Comparison of ENCODE assay signal across 12 cellular contexts in the genomic region with DNA sequence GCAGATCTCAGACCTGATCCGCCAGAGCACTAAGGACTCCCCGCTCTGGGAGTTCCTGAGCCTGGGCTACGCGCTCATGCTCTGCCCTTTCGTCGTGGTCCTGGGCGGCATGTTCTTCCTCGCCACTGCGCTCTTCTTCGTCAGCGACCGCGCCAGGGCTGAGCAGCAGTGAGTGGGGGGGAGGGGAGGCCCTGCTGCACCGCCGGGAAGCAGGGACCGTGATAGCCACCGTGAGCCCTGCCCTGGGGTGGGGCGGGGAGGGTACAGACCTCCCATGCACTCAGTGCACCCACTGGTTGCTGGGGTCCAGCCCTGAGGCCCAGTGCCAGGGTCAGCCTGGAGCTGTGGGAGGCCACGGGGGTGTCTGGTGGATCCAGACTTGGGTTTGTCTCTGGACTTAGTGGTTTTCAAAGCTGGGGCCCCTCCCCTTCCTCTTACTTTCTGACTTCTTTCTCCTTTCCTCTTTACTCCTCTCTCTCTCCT. TPM values are rescaled to one million over a fixed set of nuclear protein-coding genes. Genes with fewer than 3 reads are reported as not detected.
DNase-seq lines count a peak whose midpoint lies in the region; ATAC-seq, FAIRE-seq and TF ChIP-seq lines count a peak whose summit lies in the region.
"Had no signal": no experiment of that assay in that cellular context is flagged by ENCODE, and none has a peak within 500 bp of the region (broad histone marks: within the 10 kb centered on the region; RNA-seq: fewer than 3 reads in every experiment).

No MANE protein-coding gene starts in this region.

- 79% methylated on average over 19 of the region's 19 CpGs for WGBS in GM12878 (ENCODE audit: insufficient coverage, insufficient replicate concordance, low lambda C conversion rate, missing lambda C conversion rate)

- no peak overlapping the region for H2AFZ ChIP-seq in GM12878 (ENCODE audit: control insufficient read depth, low read depth, low read length)

- in situ Hi-C loops in GM12878 (cut with MboI): no loop called here

- RAD21 ChIA-PET in GM12878 (lab: Charles Lee; ENCODE audit: unreplicated experiment): no interaction called here

- H3K4me3 ChIP-seq in GM12878 (no peak overlapping the region), thoracic aorta (peak overlapping the region; percentile 41)

- no peak overlapping the region for H3K9ac ChIP-seq in GM12878 (ENCODE audit: control insufficient read depth, insufficient read depth, low read length)

- H3K27ac ChIP-seq in GM12878 (ENCODE audit: control insufficient read depth, insufficient read depth): no peak overlapping the region
- peak overlapping the region in 1 of 2 donors; percentile 43 for H3K27ac ChIP-seq in thoracic aorta

- no peaks in the 10 kb centered on the region for H4K20me1 ChIP-seq in GM12878 (ENCODE audit: control insufficient read depth, insufficient read depth)

- intact Hi-C loops in GM12878 (cut with micrococcal nuclease; ENCODE audit: unreplicated experiment): no loop called here
- intact Hi-C loops in activated CD4-positive, alpha-beta memory T cell treated with anti-CD3 and anti-CD28 coated beads for 36 hours (cut with micrococcal nuclease): no loop called here

- DNase-seq in NCI-H82 (lab: John Stamatoyannopoulos, UW): peak; percentile 76
- no peak for DNase-seq in NCI-H82 treated with DMSO at 0.1 percent for 48 hours (lab: John Stamatoyannopoulos, UW; ENCODE audit: unreplicated experiment)
- DNase-seq in GM12878 (ENCODE audit: low read depth, low spot score): no peak
- DNase-seq in left kidney (ENCODE audit: low read depth, low spot score): peak; percentile 69
- no peak for DNase-seq in thoracic aorta (ENCODE audit: low spot score)
- no peak for DNase-seq in activated CD4-positive, alpha-beta memory T cell treated with anti-CD3 and anti-CD28 coated beads for 36 hours
- DNase-seq in DMS153 treated with DMSO at 0.1 percent for 48 hours (lab: John Stamatoyannopoulos, UW; ENCODE audit: unreplicated experiment): no peak
- DNase-seq: activated CD4-positive, alpha-beta T cell treated with anti-CD3 and anti-CD28 coated beads, Interleukin-2, amount 50 U/mL, for 48 hours had no signal

- H3K36me3 Mint-ChIP-seq in activated CD4-positive, alpha-beta memory T cell treated with anti-CD3 and anti-CD28 coated beads for 36 hours: peaks cover 9% of the 10 kb centered on the region

- BruUV-seq in GM12878 (replicated peaks; lab: Mats Ljungman, UMichigan): no TSS peak

- H3K27me3 ChIP-seq in GM12878 (replicated peaks in 1 of 2; ENCODE audit: control insufficient read depth in 2 of 2, insufficient read depth in 2 of 2, low read length in 1 of 2) (no peaks in the 10 kb centered on the region), thoracic aorta (replicated peaks; ENCODE audit: insufficient read depth) (no peaks in the 10 kb centered on the region)

- no peak overlapping the region for H3K27ac Mint-ChIP-seq in activated CD4-positive, alpha-beta memory T cell treated with anti-CD3 and anti-CD28 coated beads for 36 hours

- peak; percentile 55; the same call in 1 of the 2 replicates for TF ChIP-seq POLR2A in GM12878 (IDR thresholded peaks at IDR 0.05; ENCODE audit: low read depth, low read length)

- H3K9me3 ChIP-seq in GM12878 (replicated peaks; ENCODE audit: control insufficient read depth, insufficient read depth, low read length) (no peaks in the 10 kb centered on the region), thoracic aorta (no peaks in the 10 kb centered on the region)

- H3K4me1 ChIP-seq in GM12878 (ENCODE audit: control insufficient read depth, insufficient read depth, low read length) (no peaks in the 10 kb centered on the region), thoracic aorta (ENCODE audit: control insufficient read depth in 1 of 2, low read depth in 2 of 2) (peaks cover 10 to 30% of the 10 kb centered on the region in 2 donors)

- H3K9me3 Mint-ChIP-seq in activated CD4-positive, alpha-beta memory T cell treated with anti-CD3 and anti-CD28 coated beads for 36 hours: no peaks in the 10 kb centered on the region
- H3K9me3 Mint-ChIP-seq: neural crest cell had no signal

- no peak for FAIRE-seq in GM12878 (lab: Jason Lieb, UNC)
- FAIRE-seq: A204.1 had no signal

- POLR2A ChIA-PET in GM12878 (lab: Charles Lee): no interaction called here
- POLR2A ChIA-PET in activated CD4-positive, alpha-beta memory T cell treated with anti-CD3 and anti-CD28 coated beads for 36 hours (lab: Charles Lee): no interaction called here

- TF ChIP-seq EP300 in GM12878 (IDR thresholded peaks at IDR 0.05; ENCODE audit: borderline replicate concordance in 1 of 2, control insufficient read depth in 1 of 2, low read depth in 2 of 2, low read length in 2 of 2): no peak

- TF ChIP-seq CTCF in GM12878 (IDR thresholded peaks at IDR 0.05 in 2 of 3, conservative IDR thresholded peaks at IDR 0.05 in 1 of 3; ENCODE audit: control insufficient read depth in 2 of 3, extremely low read depth in 1 of 3, insufficient read depth in 1 of 3, low read depth in 3 of 3, low read length in 3 of 3): no peak
- TF ChIP-seq CTCF in thoracic aorta (IDR thresholded peaks at IDR 0.05): no peak

- H3K4me3 Mint-ChIP-seq in activated CD4-positive, alpha-beta memory T cell treated with anti-CD3 and anti-CD28 coated beads for 36 hours: no peak overlapping the region
- H3K4me3 Mint-ChIP-seq: neural crest cell had no signal

- SMC1A ChIA-PET in GM12878 (lab: Charles Lee; ENCODE audit: uncharacterized antibody, unreplicated experiment): no interaction called here

- TF ChIP-seq RAD21 in GM12878 (IDR thresholded peaks at IDR 0.05; ENCODE audit: insufficient read depth, low read depth, low read length): no peak

- no peaks in the 10 kb centered on the region for H3K79me2 ChIP-seq in GM12878 (ENCODE audit: control insufficient read depth, insufficient read depth, low read length)

- peaks cover 5% of the 10 kb centered on the region for H3K27me3 Mint-ChIP-seq in activated CD4-positive, alpha-beta memory T cell treated with anti-CD3 and anti-CD28 coated beads for 36 hours

- CTCF ChIA-PET in GM12878 (lab: Yijun Ruan, JAX): interaction anchor here (1.7 kb wide), 1 partner anchor 30 kb away, joined by 4 read pairs; no protein-coding TSS in a partner anchor
- CTCF ChIA-PET in activated CD4-positive, alpha-beta memory T cell treated with anti-CD3 and anti-CD28 coated beads for 36 hours (lab: Charles Lee): no interaction called here

- H3K4me1 Mint-ChIP-seq in activated CD4-positive, alpha-beta memory T cell treated with anti-CD3 and anti-CD28 coated beads for 36 hours (ENCODE audit: low read depth): no peaks in the 10 kb centered on the region

- no peak overlapping the region for H3K4me2 ChIP-seq in GM12878 (ENCODE audit: control insufficient read depth, insufficient read depth)

- H3K36me3 ChIP-seq in GM12878 (ENCODE audit: control insufficient read depth in 2 of 2, insufficient read depth in 2 of 2, low read length in 1 of 2): peaks cover 0 to 19% of the 10 kb centered on the region in 2 experiments; a peak in 3 of 4 replicates
- peaks cover 4% of the 10 kb centered on the region for H3K36me3 ChIP-seq in thoracic aorta

- ATAC-seq in GM12878: no peak; the same call in 2 of the 3 replicates
- no peak for ATAC-seq in thoracic aorta (ENCODE audit: insufficient number of reproducible peaks, low FRiP score, low read depth)
- ATAC-seq in HG03025 (IDR thresholded peaks at IDR 0.05; ENCODE audit: low FRiP score, unreplicated experiment): no peak

RNA-seq across cellular contexts. Expression of a gene that starts 18.9 kb away (rescaled TPM):
- total RNA-seq in GM12878 (2013; cell fraction: nucleolus; rRNA removed): 120 and 130 TPM in 2 replicates
- total RNA-seq in GM12878 (2014; rRNA removed) (98.5 and 120 TPM in 2 replicates), GM12878 (2014; rRNA removed; fragmentation: Illumina TruSeq; extraction: Trizol) (30.7 and 40.5 TPM in 2 replicates), GM12878 (2021) (115 and 121 TPM in 2 replicates), thoracic aorta (10 to 100 TPM; 47.4 to 92.6 TPM)
- polyA plus RNA-seq in GM12878 (2011; ENCODE audit: low read depth): 17.5 TPM
- polyA plus RNA-seq in GM12878 (2011; rRNA removed) (13.1 and 29.5 TPM in 2 replicates), GM12878 (2014; fragmentation: Illumina TruSeq; extraction: Trizol) (17.8 and 54.2 TPM in 2 replicates), GM12878 (2014; fragmentation: Nextera tagmentation; extraction: Ambion mirVana) (1 to 10 TPM; 2.5 to 4.2 TPM), GM12878 (2014; rRNA removed) (89.0 and 126 TPM in 2 replicates), GM12878 (2016; fragmentation: Nextera tagmentation; extraction: Ambion mirVana) (100 to 1,000 TPM; 118 to 120 TPM)
- 25.7 and 40.7 TPM in 2 replicates for polyA plus RNA-seq in GM12878 (2011; cell fraction: cytosol; rRNA removed)
- 182 and 265 TPM in 2 replicates for polyA plus RNA-seq in GM12878 (2011; cell fraction: nucleus; rRNA removed)
- polyA plus RNA-seq in GM12878 (2012): 43.0 and 54.9 TPM in 2 replicates
- 43.4 and 52.2 TPM in 2 replicates for polyA minus RNA-seq in GM12878 (2011; rRNA and poly(A)+ RNA removed)
- polyA minus RNA-seq in GM12878 (2011; cell fraction: cytosol; rRNA and poly(A)+ RNA removed): 37.6 and 40.4 TPM in 2 replicates
- 50.7 and 108 TPM in 2 replicates for polyA minus RNA-seq in GM12878 (2011; cell fraction: nucleus; rRNA and poly(A)+ RNA removed)
- 10 to 100 TPM; 66.6 to 70.8 TPM for total RNA-seq in activated CD4-positive, alpha-beta memory T cell treated with anti-CD3 and anti-CD28 coated beads for 36 hours

RNA-seq across cellular contexts. Expression of a gene that starts 24.1 kb away (rescaled TPM):
- total RNA-seq in GM12878 (2013; cell fraction: nucleolus; rRNA removed): not detected in 2 replicates
- total RNA-seq in GM12878 (2014; rRNA removed): 0.82 TPM in 1 of 2 replicates, not detected in the other
- total RNA-seq in GM12878 (2014; rRNA removed; fragmentation: Illumina TruSeq; extraction: Trizol): 0.13 TPM in 1 of 2 replicates, not detected in the other
- total RNA-seq in GM12878 (2021): 0.16 and 0.26 TPM in 2 replicates
- polyA plus RNA-seq in GM12878 (2011; ENCODE audit: low read depth): not detected
- not detected in 2 replicates for polyA plus RNA-seq in GM12878 (2011; rRNA removed)
- polyA plus RNA-seq in GM12878 (2011; cell fraction: cytosol; rRNA removed): not detected in 2 replicates
- 0.13 TPM in 1 of 2 replicates, not detected in the other for polyA plus RNA-seq in GM12878 (2011; cell fraction: nucleus; rRNA removed)
- polyA plus RNA-seq in GM12878 (2012): not detected in 2 replicates
- polyA plus RNA-seq in GM12878 (2014; fragmentation: Illumina TruSeq; extraction: Trizol): 0.01 TPM in 1 of 2 replicates, not detected in the other
- polyA plus RNA-seq in GM12878 (2014; fragmentation: Nextera tagmentation; extraction: Ambion mirVana): not detected
- 0.19 and 0.22 TPM in 2 replicates for polyA plus RNA-seq in GM12878 (2014; rRNA removed)
- under 1 TPM in 1 of 2 experiments, not detected in 1; 0.12 TPM for polyA plus RNA-seq in GM12878 (2016; fragmentation: Nextera tagmentation; extraction: Ambion mirVana)
- not detected in 2 replicates for polyA minus RNA-seq in GM12878 (2011; rRNA and poly(A)+ RNA removed)
- not detected in 2 replicates for polyA minus RNA-seq in GM12878 (2011; cell fraction: cytosol; rRNA and poly(A)+ RNA removed)
- polyA minus RNA-seq in GM12878 (2011; cell fraction: nucleus; rRNA and poly(A)+ RNA removed): not detected in 2 replicates
- total RNA-seq in thoracic aorta: not detected
- total RNA-seq in activated CD4-positive, alpha-beta memory T cell treated with anti-CD3 and anti-CD28 coated beads for 36 hours: not detected
- total RNA-seq: glomerular endothelial cell, neural crest cell had no signal

RNA-seq across cellular contexts. Expression of a gene that starts 37.6 kb away (rescaled TPM):
- not detected in 2 replicates for total RNA-seq in GM12878 (2013; cell fraction: nucleolus; rRNA removed)
- total RNA-seq in GM12878 (2014; rRNA removed): 0.17 and 0.82 TPM in 2 replicates
- 0.09 TPM in 2 replicates for total RNA-seq in GM12878 (2014; rRNA removed; fragmentation: Illumina TruSeq; extraction: Trizol)
- total RNA-seq in GM12878 (2021): 0.28 and 0.56 TPM in 2 replicates
- polyA plus RNA-seq in GM12878 (2011; ENCODE audit: low read depth): not detected
- polyA plus RNA-seq in GM12878 (2011; rRNA removed): 0.04 TPM in 1 of 2 replicates, not detected in the other
- polyA plus RNA-seq in GM12878 (2011; cell fraction: cytosol; rRNA removed): 0.06 and 0.18 TPM in 2 replicates
- polyA plus RNA-seq in GM12878 (2011; cell fraction: nucleus; rRNA removed): 0.25 TPM in 2 replicates
- polyA plus RNA-seq in GM12878 (2012): 0.50 and 0.79 TPM in 2 replicates
- 0.15 TPM in 1 of 2 replicates, not detected in the other for polyA plus RNA-seq in GM12878 (2014; fragmentation: Illumina TruSeq; extraction: Trizol)
- not detected for polyA plus RNA-seq in GM12878 (2014; fragmentation: Nextera tagmentation; extraction: Ambion mirVana)
- 0.29 and 0.53 TPM in 2 replicates for polyA plus RNA-seq in GM12878 (2014; rRNA removed)
- polyA plus RNA-seq in GM12878 (2016; fragmentation: Nextera tagmentation; extraction: Ambion mirVana): 1 to 10 TPM in 1 of 2 experiments, under 1 TPM in 1; 0.49 to 1.1 TPM
- polyA minus RNA-seq in GM12878 (2011; rRNA and poly(A)+ RNA removed): not detected in 2 replicates
- not detected in 2 replicates for polyA minus RNA-seq in GM12878 (2011; cell fraction: cytosol; rRNA and poly(A)+ RNA removed)
- not detected in 2 replicates for polyA minus RNA-seq in GM12878 (2011; cell fraction: nucleus; rRNA and poly(A)+ RNA removed)
- 10 to 100 TPM in 1 of 2 donors, 1 to 10 TPM in 1; 9.1 to 23.9 TPM for total RNA-seq in thoracic aorta
- under 1 TPM; 0.15 to 0.24 TPM for total RNA-seq in activated CD4-positive, alpha-beta memory T cell treated with anti-CD3 and anti-CD28 coated beads for 36 hours

RNA-seq across cellular contexts. Expression of a gene that starts 48.0 kb away (rescaled TPM):
- total RNA-seq in GM12878 (2013; cell fraction: nucleolus; rRNA removed): not detected in 2 replicates
- not detected in 2 replicates for total RNA-seq in GM12878 (2014; rRNA removed)
- not detected in 2 replicates for total RNA-seq in GM12878 (2014; rRNA removed; fragmentation: Illumina TruSeq; extraction: Trizol)
- total RNA-seq in GM12878 (2021): not detected in 2 replicates
- polyA plus RNA-seq in GM12878 (2011; ENCODE audit: low read depth): not detected
- polyA plus RNA-seq in GM12878 (2011; rRNA removed): not detected in 2 replicates
- not detected in 2 replicates for polyA plus RNA-seq in GM12878 (2011; cell fraction: cytosol; rRNA removed)
- polyA plus RNA-seq in GM12878 (2011; cell fraction: nucleus; rRNA removed): not detected in 2 replicates
- not detected in 2 replicates for polyA plus RNA-seq in GM12878 (2012)
- not detected in 2 replicates for polyA plus RNA-seq in GM12878 (2014; fragmentation: Illumina TruSeq; extraction: Trizol)
- not detected for polyA plus RNA-seq in GM12878 (2014; fragmentation: Nextera tagmentation; extraction: Ambion mirVana)
- polyA plus RNA-seq in GM12878 (2014; rRNA removed): not detected in 2 replicates
- polyA plus RNA-seq in GM12878 (2016; fragmentation: Nextera tagmentation; extraction: Ambion mirVana): not detected
- polyA minus RNA-seq in GM12878 (2011; rRNA and poly(A)+ RNA removed): not detected in 2 replicates
- polyA minus RNA-seq in GM12878 (2011; cell fraction: cytosol; rRNA and poly(A)+ RNA removed): not detected in 2 replicates
- polyA minus RNA-seq in GM12878 (2011; cell fraction: nucleus; rRNA and poly(A)+ RNA removed): not detected in 2 replicates
- 1 to 10 TPM; 2.6 to 2.8 TPM for total RNA-seq in thoracic aorta
- total RNA-seq in activated CD4-positive, alpha-beta memory T cell treated with anti-CD3 and anti-CD28 coated beads for 36 hours: not detected
- total RNA-seq: glomerular endothelial cell had no signal

Comparison
In these comparisons a context has a peak if more than half of its experiments do, and no peak if none do; other contexts are left out.
1. DNase-seq: peak in NCI-H82 (single experiment) and left kidney (single experiment); none in NCI-H82 treated with DMSO at 0.1 percent for 48 hours (single experiment), GM12878 (single experiment), thoracic aorta (single experiment), activated CD4-positive, alpha-beta memory T cell treated with anti-CD3 and anti-CD28 coated beads for 36 hours (single experiment) and DMS153 treated with DMSO at 0.1 percent for 48 hours (single experiment).
2. RNA of a gene that starts 37.6 kb away (total RNA-seq): 9.1 to 23.9 TPM in thoracic aorta; 0.15 to 0.24 TPM in activated CD4-positive, alpha-beta memory T cell treated with anti-CD3 and anti-CD28 coated beads for 36 hours and 0.09 to 0.82 TPM in GM12878; every median in the first group is over 4 times any median in the second.